29 cellular contexts compared by ENCODE assay signal in genomic region chr13:91553584-91553983, GRCh38.
DNase-seq lines count a peak whose midpoint lies in the region; ATAC-seq, FAIRE-seq and TF ChIP-seq lines count a peak whose summit lies in the region.
"Had no signal": no experiment of that assay in that cellular context is flagged by ENCODE, and none has a peak within 500 bp of the region (broad histone marks: within the 10 kb centered on the region; RNA-seq: fewer than 3 reads in every experiment).

No MANE protein-coding gene starts in this region.

- CTCF ChIA-PET in K562 (lab: Yijun Ruan, JAX; ENCODE audit: low intra/inter-chr PET ratio), result no interaction called here

- no peak for TF ChIP-seq POLR2A in K562 (conservative IDR thresholded peaks at IDR 0.05)

- no peak for TF ChIP-seq EP300 in K562 (IDR thresholded peaks at IDR 0.05; ENCODE audit: low read length)

- no peak for TF ChIP-seq CTCF in K562 (IDR thresholded peaks at IDR 0.05 in 2 of 3, conservative IDR thresholded peaks at IDR 0.05 in 1 of 3; ENCODE audit: insufficient read depth in 2 of 3, low read depth in 1 of 3, low read length in 3 of 3)

- in situ Hi-C loops in K562 (cut with MboI), result no loop called here

- no TSS peak for BruUV-seq in K562 (replicated peaks; lab: Mats Ljungman, UMichigan)

- H2AFZ ChIP-seq in K562 (ENCODE audit: low read depth, low read length), result no peak overlapping the region

- no peak overlapping the region for H3K4me2 ChIP-seq in K562 (ENCODE audit: insufficient read depth, low read length)
- H3K4me2 ChIP-seq: A549; BLaER1; BLaER1 treated with 17β-estradiol and CSF1 and Interleukin-3, amounts not matched to agents 10 nM and 100 nM had no signal

- no peaks in the 10 kb centered on the region for H4K20me1 ChIP-seq in K562 (replicated peaks; ENCODE audit: control insufficient read depth, insufficient read depth, low read length)
- H4K20me1 ChIP-seq: BLaER1; BLaER1 treated with 17β-estradiol and CSF1 and Interleukin-3, amounts not matched to agents 10 nM and 100 nM had no signal

- H3K9me3 ChIP-seq in K562 (replicated peaks; ENCODE audit: control insufficient read depth, insufficient read depth, low read depth, low read length), result no peaks in the 10 kb centered on the region; the same call in 1 of the 2 replicates
- H3K9me3 ChIP-seq: A549, BE2C had no signal

- TF ChIP-seq RAD21 in K562 (CRISPR knock-in tag; conservative IDR thresholded peaks at IDR 0.05 in 1 of 2, IDR thresholded peaks at IDR 0.05 in 1 of 2), result no peak

- WGBS in K562 (ENCODE audit: insufficient coverage, low coverage, missing lambda C conversion rate), result 6% methylated on average over 2 of the region's 2 CpGs

- H3K9ac ChIP-seq in K562 (ENCODE audit: insufficient read depth in 1 of 2, low read depth in 2 of 2, low read length in 2 of 2), result no peak overlapping the region
- H3K9ac ChIP-seq: BLaER1; BLaER1 treated with 17β-estradiol and CSF1 and Interleukin-3, amounts not matched to agents 10 nM and 100 nM had no signal

- no peak for DNase-seq in K562 (ENCODE audit: extremely low read depth in 1 of 4, low spot score in 3 of 4)
- DNase-seq in NCI-H2029 treated with DMSO at 0.1 percent for 48 hours (lab: John Stamatoyannopoulos, UW), result no peak
- DNase-seq: 8988T; ACHN; AML-193; BE2C; C1 segment of cervical spinal cord; Caco-2; Calu3; CD4-positive, alpha-beta memory T cell; CD4-positive, alpha-beta T cell; CD4-positive, CD25-positive, alpha-beta regulatory T cell; CD8-positive, alpha-beta memory T cell; CD8-positive, alpha-beta T cell; COR-L47; DMS 273 treated with DMSO at 0.1 percent for 48 hours; DMS153; DMS53; DMS79; DMS79 treated with DMSO at 0.1 percent for 48 hours; DND-41; EL had no signal

- H3K27me3 ChIP-seq in K562 (ENCODE audit: control insufficient read depth in 2 of 2, insufficient read depth in 2 of 2, low read length in 2 of 2), result no peaks in the 10 kb centered on the region
- H3K27me3 ChIP-seq: BE2C; BLaER1; BLaER1 treated with 17β-estradiol and CSF1 and Interleukin-3, amounts not matched to agents 10 nM and 100 nM had no signal

- no peak for FAIRE-seq in K562 (lab: Jason Lieb, UNC)
- FAIRE-seq: A204.1, A549, D721Med had no signal

- H3K9me1 ChIP-seq in K562 (ENCODE audit: control insufficient read depth, insufficient read depth, low read length), result no peaks in the 10 kb centered on the region

- intact Hi-C loops in K562 (cut with micrococcal nuclease), result no loop called here

- H3K79me2 ChIP-seq in K562 (ENCODE audit: control insufficient read depth, insufficient read depth, low read length), result no peaks in the 10 kb centered on the region

- no peak overlapping the region for H3K4me3 ChIP-seq in K562
- H3K4me3 ChIP-seq: A549; BLaER1; BLaER1 treated with 17β-estradiol and CSF1 and Interleukin-3, amounts not matched to agents 10 nM and 100 nM had no signal

- no peak overlapping the region for H3K27ac ChIP-seq in K562 (ENCODE audit: extremely low read depth, low read depth, low read length)
- H3K27ac ChIP-seq: 22Rv1; A549; BLaER1; BLaER1 treated with 17β-estradiol and CSF1 and Interleukin-3, amounts not matched to agents 10 nM and 100 nM; C4-2B had no signal

- POLR2A ChIA-PET in K562 (lab: Yijun Ruan, JAX), result interaction anchor here (0.9 kb wide), 1 partner anchor 70 kb away, joined by 3 read pairs; no protein-coding TSS in a partner anchor

- no peak for ATAC-seq in K562
- ATAC-seq: A549; CD8-positive, alpha-beta T cell had no signal

- H3K36me3 ChIP-seq in K562 (ENCODE audit: control insufficient read depth, insufficient read depth, low read length), result no peaks in the 10 kb centered on the region
- H3K36me3 ChIP-seq: BE2C; BLaER1; BLaER1 treated with 17β-estradiol and CSF1 and Interleukin-3, amounts not matched to agents 10 nM and 100 nM had no signal

- no peaks in the 10 kb centered on the region for H3K4me1 ChIP-seq in K562 (replicated peaks in 1 of 2; ENCODE audit: control insufficient read depth in 2 of 2, insufficient read depth in 2 of 2, low read length in 2 of 2)
- H3K4me1 ChIP-seq: A549; BE2C; BLaER1; BLaER1 treated with 17β-estradiol and CSF1 and Interleukin-3, amounts not matched to agents 10 nM and 100 nM had no signal

TF ChIP-seq in K562, 482 proteins besides CTCF, POLR2A, EP300 and RAD21:
- TF ChIP-seq BRF2 (IDR thresholded peaks at IDR 0.05; ENCODE audit: borderline replicate concordance, insufficient read depth, insufficient read length) (no peak), KLF6 (CRISPR knock-in tag; IDR thresholded peaks at IDR 0.05; ENCODE audit: borderline replicate concordance) (no peak), ZNF174 (CRISPR knock-in tag; IDR thresholded peaks at IDR 0.05) (no peak), ZNF124 (CRISPR knock-in tag; IDR thresholded peaks at IDR 0.05) (no peak), E2F8 (IDR thresholded peaks at IDR 0.05; ENCODE audit: low read depth, partially characterized antibody) (no peak), TFAM (CRISPR knock-in tag; conservative IDR thresholded peaks at IDR 0.05) (peak; percentile 95; the same call in 1 of the 2 replicates), E2F4 (CRISPR knock-in tag; IDR thresholded peaks at IDR 0.05; ENCODE audit: low read depth) (no peak), POLR2H (tag; IDR thresholded peaks at IDR 0.05; ENCODE audit: low read depth) (0 out of 2 replicates have a peak, but pooled peaks have one; percentile 37), NELFE (IDR thresholded peaks at IDR 0.05; ENCODE audit: insufficient read depth, insufficient read length) (no peak)
